In genomic region chr7:14083761-14084160, GRCh38 we compare ENCODE assay signal across 39 cellular contexts.
"Had no signal": no experiment of that assay in that cellular context is flagged by ENCODE, and none has a peak within 500 bp of the region (broad histone marks: within the 10 kb centered on the region; RNA-seq: fewer than 3 reads in every experiment).

No MANE protein-coding gene starts in this region.

- H3K9me3 Mint-ChIP-seq: activated T-helper 17 cell treated with anti-CD3 and anti-CD28 coated beads, Interleukin-2, amount 50 U/mL, for 72 hours had no signal

- H3K27ac ChIP-seq: adrenal gland, ascending aorta, body of pancreas, brain microvascular endothelial cell, breast epithelium, cardiac muscle cell had no signal

- H3K27ac Mint-ChIP-seq: activated naive CD4-positive, alpha-beta T cell treated with anti-CD3 and anti-CD28 coated beads for 36 hours; activated naive CD4-positive, alpha-beta T cell treated with anti-CD3 and anti-CD28 coated beads, Interleukin-2, amount 10 ng/mL, durations not matched to agents 7 days and 5 days; activated naive CD4-positive, alpha-beta T cell treated with anti-CD3 and anti-CD28 coated beads, Interleukin-2, amount 50 U/mL, for 24 hours; activated naive CD4-positive, alpha-beta T cell treated with anti-CD3 and anti-CD28 coated beads, Interleukin-2, amount 50 U/mL, for 72 hours; activated naive CD8-positive, alpha-beta T cell; activated naive CD8-positive, alpha-beta T cell treated with anti-CD3 and anti-CD28 coated beads for 36 hours; activated naive CD8-positive, alpha-beta T cell treated with anti-CD3 and anti-CD28 coated beads, Interleukin-2, amount 10 ng/mL, durations not matched to agents 7 days and 5 days; activated naive CD8-positive, alpha-beta T cell treated with anti-CD3 and anti-CD28 coated beads, Interleukin-2, amount 50 U/mL, for 24 hours; activated T-cell treated with anti-CD3 and anti-CD28 coated beads, Interleukin-2, amount 50 U/mL, for 24 hours; activated T-cell treated with anti-CD3 and anti-CD28 coated beads, Interleukin-2, amount 50 U/mL, for 72 hours; activated T-helper 1 cell treated with anti-CD3 and anti-CD28 coated beads, Interleukin-12 subunit alpha, Interleukin-12 subunit beta, Interleukin-2, Interleukin-4 antibody, amounts not matched to agents 30 ng/mL and 10 ng/mL and 1 ng/mL, durations not matched to agents 14 hours and 24 hours and 36 hours; activated T-helper 17 cell treated with anti-CD3 and anti-CD28 coated beads, Interleukin-2, amount 50 U/mL, for 72 hours; activated T-helper 2 cell treated with anti-CD3 and anti-CD28 coated beads, Interferon-gamma antibody, Interleukin-2, Interleukin-4, amounts not matched to agents 10 μg/mL and 5 μg/mL and 100 μg/mL, durations not matched to agents 14 hours and 24 hours and 36 hours; brain had no signal

- DNase-seq: activated effector memory CD4-positive, alpha-beta T cell treated with anti-CD3 and anti-CD28 coated beads, Interleukin-2, amount 50 U/mL, for 16 hours; activated effector memory CD4-positive, alpha-beta T cell treated with Interleukin-2 at 50 U/mL for 16 hours; activated gamma-delta T cell; activated gamma-delta T cell treated with Interleukin-2 at 50 U/mL for 16 hours; activated naive CD4-positive, alpha-beta T cell; activated naive CD4-positive, alpha-beta T cell treated with anti-CD3 and anti-CD28 coated beads for 36 hours; activated naive CD4-positive, alpha-beta T cell treated with anti-CD3 and anti-CD28 coated beads, Interleukin-2, amount 10 ng/mL, durations not matched to agents 7 days and 5 days; activated naive CD4-positive, alpha-beta T cell treated with anti-CD3 and anti-CD28 coated beads, Interleukin-2, amount 50 U/mL, for 16 hours; activated naive CD4-positive, alpha-beta T cell treated with Interleukin-2 at 50 U/mL for 16 hours; activated naive CD8-positive, alpha-beta T cell treated with anti-CD3 and anti-CD28 coated beads for 36 hours; activated naive CD8-positive, alpha-beta T cell treated with anti-CD3 and anti-CD28 coated beads, Interleukin-2, amount 10 ng/mL, durations not matched to agents 7 days and 5 days; activated naive CD8-positive, alpha-beta T cell treated with anti-CD3 and anti-CD28 coated beads, Interleukin-2, amount 50 U/mL, for 24 hours; activated T-cell treated with anti-CD3 and anti-CD28 coated beads for 4 hours; activated T-cell treated with anti-CD3 and anti-CD28 coated beads, Interleukin-2, amount 50 U/mL, for 1 hour; activated T-cell treated with anti-CD3 and anti-CD28 coated beads, Interleukin-2, amount 50 U/mL, for 24 hours; activated T-cell treated with anti-CD3 and anti-CD28 coated beads, Interleukin-2, amount 50 U/mL, for 4 hours; activated T-cell treated with anti-CD3 and anti-CD28 coated beads, Interleukin-2, amount 50 U/mL, for 48 hours; activated T-cell treated with anti-CD3 and anti-CD28 coated beads, Interleukin-2, amount 50 U/mL, for 72 hours; adrenal gland; amniotic stem cell; amygdala; anterior cingulate cortex; aorta; body of pancreas; brain microvascular endothelial cell; caudate nucleus; central memory CD4-positive, alpha-beta T cell; cerebellar nuclear complex had no signal

- H3K36me3 ChIP-seq: adrenal gland, ascending aorta, brain microvascular endothelial cell, breast epithelium, cardiac muscle cell had no signal

- H3K27me3 ChIP-seq: adrenal gland, ascending aorta, body of pancreas, brain microvascular endothelial cell, breast epithelium, cardiac muscle cell had no signal

- H3K27me3 Mint-ChIP-seq: activated naive CD4-positive, alpha-beta T cell treated with anti-CD3 and anti-CD28 coated beads, Interleukin-2, amount 10 ng/mL, durations not matched to agents 7 days and 5 days; activated naive CD4-positive, alpha-beta T cell treated with anti-CD3 and anti-CD28 coated beads, Interleukin-2, amount 50 U/mL, for 24 hours; activated naive CD8-positive, alpha-beta T cell; activated naive CD8-positive, alpha-beta T cell treated with anti-CD3 and anti-CD28 coated beads for 36 hours; activated naive CD8-positive, alpha-beta T cell treated with anti-CD3 and anti-CD28 coated beads, Interleukin-2, amount 10 ng/mL, durations not matched to agents 7 days and 5 days; activated naive CD8-positive, alpha-beta T cell treated with anti-CD3 and anti-CD28 coated beads, Interleukin-2, amount 50 U/mL, for 24 hours; activated T-cell treated with anti-CD3 and anti-CD28 coated beads, Interleukin-2, amount 50 U/mL, for 24 hours; central memory CD8-positive, alpha-beta T cell had no signal

- H3K4me3 Mint-ChIP-seq: activated naive CD4-positive, alpha-beta T cell treated with anti-CD3 and anti-CD28 coated beads for 36 hours; activated naive CD4-positive, alpha-beta T cell treated with anti-CD3 and anti-CD28 coated beads, Interleukin-2, amount 10 ng/mL, durations not matched to agents 7 days and 5 days; activated naive CD4-positive, alpha-beta T cell treated with anti-CD3 and anti-CD28 coated beads, Interleukin-2, amount 50 U/mL, for 24 hours; activated naive CD8-positive, alpha-beta T cell; activated naive CD8-positive, alpha-beta T cell treated with anti-CD3 and anti-CD28 coated beads for 36 hours; activated naive CD8-positive, alpha-beta T cell treated with anti-CD3 and anti-CD28 coated beads, Interleukin-2, amount 10 ng/mL, durations not matched to agents 7 days and 5 days; activated naive CD8-positive, alpha-beta T cell treated with anti-CD3 and anti-CD28 coated beads, Interleukin-2, amount 50 U/mL, for 24 hours; activated T-cell treated with anti-CD3 and anti-CD28 coated beads, Interleukin-2, amount 50 U/mL, for 24 hours; activated T-cell treated with anti-CD3 and anti-CD28 coated beads, Interleukin-2, amount 50 U/mL, for 4 hours; activated T-cell treated with anti-CD3 and anti-CD28 coated beads, Interleukin-2, amount 50 U/mL, for 72 hours; activated T-helper 1 cell treated with anti-CD3 and anti-CD28 coated beads, Interleukin-12 subunit alpha, Interleukin-12 subunit beta, Interleukin-2, Interleukin-4 antibody, amounts not matched to agents 30 ng/mL and 10 ng/mL and 1 ng/mL, durations not matched to agents 14 hours and 24 hours and 36 hours; activated T-helper 17 cell treated with anti-CD3 and anti-CD28 coated beads, Interleukin-2, amount 50 U/mL, for 72 hours; brain; central memory CD8-positive, alpha-beta T cell had no signal

- H3K4me3 ChIP-seq: adrenal gland, ascending aorta, body of pancreas, breast epithelium, cardiac muscle cell had no signal

- H3K4me1 Mint-ChIP-seq: activated naive CD4-positive, alpha-beta T cell treated with anti-CD3 and anti-CD28 coated beads, Interleukin-2, amount 10 ng/mL, durations not matched to agents 7 days and 5 days; activated naive CD4-positive, alpha-beta T cell treated with anti-CD3 and anti-CD28 coated beads, Interleukin-2, amount 50 U/mL, for 24 hours; activated naive CD8-positive, alpha-beta T cell treated with anti-CD3 and anti-CD28 coated beads for 36 hours; activated naive CD8-positive, alpha-beta T cell treated with anti-CD3 and anti-CD28 coated beads, Interleukin-2, amount 10 ng/mL, durations not matched to agents 7 days and 5 days; activated naive CD8-positive, alpha-beta T cell treated with anti-CD3 and anti-CD28 coated beads, Interleukin-2, amount 50 U/mL, for 24 hours; activated T-helper 17 cell treated with anti-CD3 and anti-CD28 coated beads, Interleukin-2, amount 50 U/mL, for 72 hours; brain; central memory CD8-positive, alpha-beta T cell had no signal

- ATAC-seq: activated naive CD4-positive, alpha-beta T cell treated with anti-CD3 and anti-CD28 coated beads, Interleukin-2, amount 50 U/mL, for 72 hours; activated naive CD8-positive, alpha-beta T cell treated with anti-CD3 and anti-CD28 coated beads, Interleukin-2, amount 50 U/mL, for 24 hours; activated T-cell treated with anti-CD3 and anti-CD28 coated beads, Interleukin-2, amount 50 U/mL, for 4 hours; activated T-cell treated with anti-CD3 and anti-CD28 coated beads, Interleukin-2, amount 50 U/mL, for 72 hours; activated T-helper 17 cell treated with anti-CD3 and anti-CD28 coated beads, Interleukin-2, amount 50 U/mL, for 72 hours; body of pancreas had no signal

- H3K36me3 Mint-ChIP-seq: activated naive CD4-positive, alpha-beta T cell treated with anti-CD3 and anti-CD28 coated beads, Interleukin-2, amount 10 ng/mL, durations not matched to agents 7 days and 5 days; activated naive CD4-positive, alpha-beta T cell treated with anti-CD3 and anti-CD28 coated beads, Interleukin-2, amount 50 U/mL, for 24 hours; activated naive CD8-positive, alpha-beta T cell; activated naive CD8-positive, alpha-beta T cell treated with anti-CD3 and anti-CD28 coated beads for 36 hours; activated naive CD8-positive, alpha-beta T cell treated with anti-CD3 and anti-CD28 coated beads, Interleukin-2, amount 10 ng/mL, durations not matched to agents 7 days and 5 days had no signal

- H3K4me1 ChIP-seq: adrenal gland, ascending aorta, body of pancreas, breast epithelium had no signal
